In genomic region chr10:30420266-30420665, GRCh38 we compare ENCODE assay signal across 1 cellular context.
TF ChIP-seq lines count a peak whose summit lies in the region.

No MANE protein-coding gene starts in this region.

TF ChIP-seq in GM12878, 131 proteins besides CTCF, POLR2A, EP300 and RAD21 (continued from another document and continues in another):
- no peak for TF ChIP-seq CUX1 (IDR thresholded peaks at IDR 0.05; ENCODE audit: insufficient replicate concordance, low read depth, low read length)
- TF ChIP-seq ATF2 (IDR thresholded peaks at IDR 0.05; ENCODE audit: low read length): peak; percentile 85
- no peak for TF ChIP-seq MAX (IDR thresholded peaks at IDR 0.05; ENCODE audit: low read depth, low read length)
- TF ChIP-seq GABPA (IDR thresholded peaks at IDR 0.05; ENCODE audit: low read depth): 0 out of 2 replicates have a peak, but pooled peaks have one; percentile 17
- TF ChIP-seq YY1 (IDR thresholded peaks at IDR 0.05; ENCODE audit: low read depth, low read length): no peak
- TF ChIP-seq NKRF (conservative IDR thresholded peaks at IDR 0.05): no peak
- TF ChIP-seq MEF2A (IDR thresholded peaks at IDR 0.05; ENCODE audit: insufficient read depth, low read depth, low read length): 0 out of 2 replicates have a peak, but pooled peaks have one; percentile 40
- TF ChIP-seq PKNOX1 (IDR thresholded peaks at IDR 0.05): peak; percentile 66; the same call in 1 of the 2 replicates
- TF ChIP-seq SMC3 (IDR thresholded peaks at IDR 0.05; ENCODE audit: borderline replicate concordance, low read length): no peak
- TF ChIP-seq POLR2AphosphoS2 (IDR thresholded peaks at IDR 0.05; ENCODE audit: low read depth, low read length): no peak
- TF ChIP-seq ZNF687 (IDR thresholded peaks at IDR 0.05): peak; percentile 54; the same call in 1 of the 2 replicates
- no peak for TF ChIP-seq CHD1 (IDR thresholded peaks at IDR 0.05; ENCODE audit: low read depth, low read length)
- peak; percentile 95 for TF ChIP-seq DPF2 (IDR thresholded peaks at IDR 0.05)
- peak; percentile 85 for TF ChIP-seq RUNX3 (IDR thresholded peaks at IDR 0.05; ENCODE audit: low read length)
- TF ChIP-seq RELA (IDR thresholded peaks at IDR 0.05; ENCODE audit: borderline replicate concordance, partially characterized antibody): no peak
- peak; percentile 66; the same call in 1 of the 2 replicates for TF ChIP-seq CREB1 (IDR thresholded peaks at IDR 0.05; ENCODE audit: low read depth)
- peak; percentile 43 for TF ChIP-seq NR2F1 (conservative IDR thresholded peaks at IDR 0.05)
- TF ChIP-seq IRF4 (IDR thresholded peaks at IDR 0.05; ENCODE audit: low read depth, low read length): peak; percentile 54; the same call in 1 of the 2 replicates
- peak; percentile 53; the same call in 1 of the 2 replicates for TF ChIP-seq BACH1 (IDR thresholded peaks at IDR 0.05; ENCODE audit: borderline replicate concordance)
- TF ChIP-seq FOXM1 (IDR thresholded peaks at IDR 0.05; ENCODE audit: low read depth, low read length): peak; percentile 83; the same call in 1 of the 2 replicates
- TF ChIP-seq PML (IDR thresholded peaks at IDR 0.05; ENCODE audit: low read length): peak; percentile 60; the same call in 1 of the 2 replicates
- peak; percentile 49 for TF ChIP-seq SKIL (IDR thresholded peaks at IDR 0.05; ENCODE audit: low read depth, poor library complexity, severe bottlenecking)
- peak; percentile 87; the same call in 1 of the 2 replicates for TF ChIP-seq MTA2 (IDR thresholded peaks at IDR 0.05; ENCODE audit: low read depth)
- no peak for TF ChIP-seq RAD51 (IDR thresholded peaks at IDR 0.05)
- TF ChIP-seq ZBTB11 (CRISPR knock-in tag; IDR thresholded peaks at IDR 0.05): no peak
- peak; percentile 47 to 78; a peak in 2 of 4 replicates for TF ChIP-seq BHLHE40 (IDR thresholded peaks at IDR 0.05; ENCODE audit: borderline replicate concordance in 1 of 2, low read depth in 2 of 2, low read length in 1 of 2)
- TF ChIP-seq TCF7 (IDR thresholded peaks at IDR 0.05; ENCODE audit: borderline replicate concordance): 0 out of 2 replicates have a peak, but pooled peaks have one; percentile 27
- peak; percentile 88 for TF ChIP-seq BCL11A (IDR thresholded peaks at IDR 0.05; ENCODE audit: low read depth, low read length)
- TF ChIP-seq CBX3 (IDR thresholded peaks at IDR 0.05; ENCODE audit: borderline replicate concordance, low read depth): no peak
- peak; percentile 86 for TF ChIP-seq CBFB (IDR thresholded peaks at IDR 0.05; ENCODE audit: low read depth)
- no peak for TF ChIP-seq STAT3 (IDR thresholded peaks at IDR 0.05; ENCODE audit: low read depth, low read length)
- TF ChIP-seq IKZF1 (conservative IDR thresholded peaks at IDR 0.05): peak; percentile 76
- peak; percentile 84 for TF ChIP-seq ATF7 (IDR thresholded peaks at IDR 0.05; ENCODE audit: low read depth)
- TF ChIP-seq CREM (IDR thresholded peaks at IDR 0.05; ENCODE audit: low read depth): peak; percentile 87
- no peak for TF ChIP-seq MLLT1 (IDR thresholded peaks at IDR 0.05)
